Comparison of ENCODE assay signal across 8 cellular contexts in genomic region chr7:87933953-87934698, GRCh38. TPM values are rescaled to one million over a fixed set of nuclear protein-coding genes. Genes with fewer than 3 reads are reported as not detected.
A peak's percentile ranks its signal among the peaks of the same experiment; 100 is the strongest.
DNase-seq lines count a peak whose midpoint lies in the region; ATAC-seq, FAIRE-seq and TF ChIP-seq lines count a peak whose summit lies in the region.

A gene with protein sequence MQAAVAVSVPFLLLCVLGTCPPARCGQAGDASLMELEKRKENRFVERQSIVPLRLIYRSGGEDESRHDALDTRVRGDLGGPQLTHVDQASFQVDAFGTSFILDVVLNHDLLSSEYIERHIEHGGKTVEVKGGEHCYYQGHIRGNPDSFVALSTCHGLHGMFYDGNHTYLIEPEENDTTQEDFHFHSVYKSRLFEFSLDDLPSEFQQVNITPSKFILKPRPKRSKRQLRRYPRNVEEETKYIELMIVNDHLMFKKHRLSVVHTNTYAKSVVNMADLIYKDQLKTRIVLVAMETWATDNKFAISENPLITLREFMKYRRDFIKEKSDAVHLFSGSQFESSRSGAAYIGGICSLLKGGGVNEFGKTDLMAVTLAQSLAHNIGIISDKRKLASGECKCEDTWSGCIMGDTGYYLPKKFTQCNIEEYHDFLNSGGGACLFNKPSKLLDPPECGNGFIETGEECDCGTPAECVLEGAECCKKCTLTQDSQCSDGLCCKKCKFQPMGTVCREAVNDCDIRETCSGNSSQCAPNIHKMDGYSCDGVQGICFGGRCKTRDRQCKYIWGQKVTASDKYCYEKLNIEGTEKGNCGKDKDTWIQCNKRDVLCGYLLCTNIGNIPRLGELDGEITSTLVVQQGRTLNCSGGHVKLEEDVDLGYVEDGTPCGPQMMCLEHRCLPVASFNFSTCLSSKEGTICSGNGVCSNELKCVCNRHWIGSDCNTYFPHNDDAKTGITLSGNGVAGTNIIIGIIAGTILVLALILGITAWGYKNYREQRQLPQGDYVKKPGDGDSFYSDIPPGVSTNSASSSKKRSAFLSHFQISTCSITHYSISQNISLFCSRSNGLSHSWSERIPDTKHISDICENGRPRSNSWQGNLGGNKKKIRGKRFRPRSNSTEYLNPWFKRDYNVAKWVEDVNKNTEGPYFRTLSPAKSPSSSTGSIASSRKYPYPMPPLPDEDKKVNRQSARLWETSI (plus strand): TSS chr7:87934251. CDS start chr7:87934466, 215 bp downstream.

- no peaks in the 10 kb centered on the region for H3K36me3 ChIP-seq in adrenal gland (replicated peaks in 1 of 2)

- no peaks in the 10 kb centered on the region for H3K9me3 Mint-ChIP-seq in progenitor cell of endocrine pancreas (ENCODE audit: low read depth)

- H3K9me3 ChIP-seq in adrenal gland (replicated peaks in 1 of 3) = no peaks in the 10 kb centered on the region

- H3K27ac ChIP-seq in adrenal gland = peak within 1 kb of the TSS in 3 of 5 donors; percentile 67 to 80 (median 73)

- peak; percentile 99 for FAIRE-seq in GM12891 (lab: Jason Lieb, UNC)

- TF ChIP-seq POLR2A in GM12891 (IDR thresholded peaks at IDR 0.05; ENCODE audit: low read depth, low read length) (peak; percentile 86), adrenal gland (IDR thresholded peaks at IDR 0.05) (peak; percentile 61 to 87)

- ATAC-seq in HG02763 (IDR thresholded peaks at IDR 0.05; ENCODE audit: unreplicated experiment) = peak; percentile 96
- peak; percentile 98 to 99 for ATAC-seq in left cardiac atrium

- no peaks in the 10 kb centered on the region for H3K36me3 Mint-ChIP-seq in progenitor cell of endocrine pancreas (ENCODE audit: insufficient read depth)

- intact Hi-C loops in adrenal gland (cut with DNase I) (loop anchor here in 1 of 2 donors (10.0 kb wide), 1 partner anchor 181 kb away; no protein-coding TSS in a partner anchor), left cardiac atrium (cut with DNase I) (loop anchor here in 1 of 2 donors (10.0 kb wide), 1 partner anchor 59 kb away; the partner anchor contains the start of genes DBF4 and SLC25A40)

- peaks cover 12% of the 10 kb centered on the region for H3K27me3 Mint-ChIP-seq in progenitor cell of endocrine pancreas

- TF ChIP-seq CTCF in adrenal gland (IDR thresholded peaks at IDR 0.05) = no peak
- no peak for TF ChIP-seq CTCF in progenitor cell of endocrine pancreas (IDR thresholded peaks at IDR 0.05; ENCODE audit: unreplicated experiment)

- peak within 1 kb of the TSS; percentile 4 to 92 (median 86) for H3K4me3 ChIP-seq in adrenal gland

- no peaks in the 10 kb centered on the region for H3K27me3 ChIP-seq in adrenal gland

- peak; percentile 80 for DNase-seq in GM12891 (ENCODE audit: insufficient read length, low spot score)
- peak; percentile 88 for DNase-seq in NCI-H128 (lab: John Stamatoyannopoulos, UW; ENCODE audit: unreplicated experiment)
- peak; percentile 63 to 91 for DNase-seq in SW 1271 (lab: John Stamatoyannopoulos, UW)
- peak; percentile 92 to 95 (median 92) for DNase-seq in adrenal gland
- DNase-seq in left cardiac atrium = peak; percentile 84
- DNase-seq in progenitor cell of endocrine pancreas (ENCODE audit: low spot score, unreplicated experiment) = peak; percentile 81
- DNase-seq in ureter (ENCODE audit: low spot score) = peak; percentile 92

- 0 to 1% (median 0%) methylated on average over 11 to 70 of the region's 70 CpGs for WGBS in adrenal gland, 4 donors

- peak within 1 kb of the TSS; percentile 85 for H3K4me3 Mint-ChIP-seq in progenitor cell of endocrine pancreas (ENCODE audit: low read depth)

- H3K4me1 ChIP-seq in adrenal gland (replicated peaks in 1 of 2) = peaks cover 10 to 13% of the 10 kb centered on the region in 2 donors

- H3K27ac Mint-ChIP-seq in progenitor cell of endocrine pancreas = peak within 1 kb of the TSS; percentile 85

- H3K4me1 Mint-ChIP-seq in progenitor cell of endocrine pancreas (ENCODE audit: low read depth) = peaks cover 5% of the 10 kb centered on the region

TF ChIP-seq in GM12891, 5 proteins besides CTCF, POLR2A, EP300 and RAD21:
- TF ChIP-seq PAX5 (IDR thresholded peaks at IDR 0.05; ENCODE audit: insufficient read depth, low read length, severe bottlenecking) (no peak), SPI1 (IDR thresholded peaks at IDR 0.05; ENCODE audit: low read depth, low read length) (no peak), POLR2AphosphoS5 (IDR thresholded peaks at IDR 0.05; ENCODE audit: low read depth, low read length) (peak; percentile 79), POU2F2 (IDR thresholded peaks at IDR 0.05; ENCODE audit: low read depth, low read length) (peak; percentile 35; the same call in 1 of the 2 replicates), TAF1 (IDR thresholded peaks at IDR 0.05; ENCODE audit: low read depth, low read length) (peak; percentile 82)
TF ChIP-seq in GM12891: peak in this region for 3.

RNA-seq across cellular contexts. Expression of the gene that starts here (rescaled TPM):
- polyA plus RNA-seq in GM12891 (2012; ENCODE audit: low read depth, missing spikeins) = 4.0 TPM
- total RNA-seq in adrenal gland (10 to 100 TPM in 7 of 8 donors, 1 to 10 TPM in 1; 7.8 to 35.0 (median 27.2) TPM), left cardiac atrium (1 to 10 TPM; 3.1 to 4.3 TPM), progenitor cell of endocrine pancreas (14.4 and 15.8 TPM in 2 replicates), ureter (26.4 TPM)
- 1 to 10 TPM; 2.3 to 5.2 (median 3.2) TPM for polyA plus RNA-seq in adrenal gland

Comparison
In these comparisons a context has a peak if more than half of its experiments do, and no peak if none do; other contexts are left out.
1. Peak in every context shown above with its lines: DNase-seq, ATAC-seq, H3K4me3 ChIP-seq and H3K27ac ChIP-seq.